Comparison of ENCODE assay signal across 8 cellular contexts in genomic region chr2:37653805-37654378, GRCh38. TPM values are rescaled to one million over a fixed set of nuclear protein-coding genes. Genes with fewer than 3 reads are reported as not detected.
DNase-seq lines count a peak whose midpoint lies in the region; ATAC-seq and TF ChIP-seq lines count a peak whose summit lies in the region.

No MANE protein-coding gene starts in this region.

- H3K4me1 Mint-ChIP-seq in naive thymus-derived CD8-positive, alpha-beta T cell: peaks cover 61 to 99% (median 95%) of the 10 kb centered on the region in 4 donors

- peak overlapping the region; percentile 63 to 97 (median 90) for H3K27ac Mint-ChIP-seq in naive thymus-derived CD8-positive, alpha-beta T cell

- intact Hi-C loops in colonic mucosa (cut with DNase I): no loop called here

- H3K9ac ChIP-seq in colonic mucosa (ENCODE audit: low read depth in 2 of 2, low read length in 2 of 2): peak overlapping the region in 1 of 2 donors; percentile 21

- H3K4me3 ChIP-seq in colonic mucosa: no peak overlapping the region

- H3K27me3 Mint-ChIP-seq in naive thymus-derived CD8-positive, alpha-beta T cell: no peaks in the 10 kb centered on the region

- ATAC-seq in HG02623 (IDR thresholded peaks at IDR 0.05; ENCODE audit: unreplicated experiment): peak; percentile 32
- ATAC-seq in naive thymus-derived CD8-positive, alpha-beta T cell: no peak

- H3K36me3 Mint-ChIP-seq in naive thymus-derived CD8-positive, alpha-beta T cell: peaks cover 0 to 19% (median 0%) of the 10 kb centered on the region in 3 donors

- no peak for TF ChIP-seq CTCF in colonic mucosa (IDR thresholded peaks at IDR 0.05)

- peak overlapping the region in 9 of 10 donors; percentile 33 to 86 (median 70) for H3K4me3 Mint-ChIP-seq in naive thymus-derived CD8-positive, alpha-beta T cell

- no peaks in the 10 kb centered on the region for H3K9me3 ChIP-seq in colonic mucosa

- H3K36me3 ChIP-seq in colonic mucosa: no peaks in the 10 kb centered on the region

- DNase-seq in activated CD4-positive, alpha-beta T cell treated with anti-CD3 and anti-CD28 coated beads for 48 hours: peak; percentile 29
- DNase-seq in activated CD4-positive, alpha-beta T cell treated with anti-CD3 and anti-CD28 coated beads for 1 hour: no peak
- DNase-seq in NCI-H2171 (lab: John Stamatoyannopoulos, UW): peak; percentile 61
- no peak for DNase-seq in colonic mucosa
- no peak for DNase-seq in naive thymus-derived CD8-positive, alpha-beta T cell
- DNase-seq in SHP77 (lab: John Stamatoyannopoulos, UW): no peak
- no peak for DNase-seq in stimulated activated CD4-positive, alpha-beta T cell treated with anti-CD3 and anti-CD28 coated beads, Interleukin-4, amount 100 ng/mL, for 4 hours

- POLR2A ChIA-PET in naive thymus-derived CD8-positive, alpha-beta T cell (lab: Charles Lee): interaction anchor here (0.7 to 1.5 kb wide), 4 partner anchors 11 to 32 kb away, joined by 3 to 4 read pairs (median 3); no protein-coding TSS in a partner anchor

- no peaks in the 10 kb centered on the region for H3K9me3 Mint-ChIP-seq in naive thymus-derived CD8-positive, alpha-beta T cell

- H3K27ac ChIP-seq in colonic mucosa: peak overlapping the region; percentile 31

- H3K4me1 ChIP-seq in colonic mucosa: no peaks in the 10 kb centered on the region

- H3K27me3 ChIP-seq in colonic mucosa: no peaks in the 10 kb centered on the region

RNA-seq across cellular contexts. Expression of gene CDC42EP3, which starts 17.6 kb away (rescaled TPM):
- 10 to 100 TPM in 1 of 2 donors, 1 to 10 TPM in 1; 7.2 to 37.3 TPM for total RNA-seq in colonic mucosa
- total RNA-seq in naive thymus-derived CD8-positive, alpha-beta T cell: 10 to 100 TPM; 28.4 to 32.3 TPM
- polyA plus RNA-seq in naive thymus-derived CD8-positive, alpha-beta T cell: 10 to 100 TPM; 47.9 to 68.5 (median 52.6) TPM

Comparison
In these comparisons a context has a peak if more than half of its experiments do, and no peak if none do; other contexts are left out.
1. DNase-seq: peak in activated CD4-positive, alpha-beta T cell treated with anti-CD3 and anti-CD28 coated beads for 48 hours (single experiment) and NCI-H2171 (single experiment); none in activated CD4-positive, alpha-beta T cell treated with anti-CD3 and anti-CD28 coated beads for 1 hour (single experiment), colonic mucosa (single experiment), naive thymus-derived CD8-positive, alpha-beta T cell (0 of 10), SHP77 (0 of 2) and stimulated activated CD4-positive, alpha-beta T cell treated with anti-CD3 and anti-CD28 coated beads, Interleukin-4, amount 100 ng/mL, for 4 hours (0 of 2).